Comparison of ENCODE assay signal across 29 cellular contexts in genomic region chr3:118151164-118151563, GRCh38.
"Had no signal": no experiment of that assay in that cellular context is flagged by ENCODE, and none has a peak within 500 bp of the region (broad histone marks: within the 10 kb centered on the region; RNA-seq: fewer than 3 reads in every experiment).

No MANE protein-coding gene starts in this region.

- DNase-seq: effector memory CD8-positive, alpha-beta T cell; erythroblast; esophagus squamous epithelium; foreskin melanocyte; glutamatergic neuron; heart right ventricle; hippocampal formation; left cardiac atrium; left lung; mesenchymal stem cell; mucosa of descending colon; naive B cell; stimulated activated CD4-positive, alpha-beta T cell treated with anti-CD3 and anti-CD28 coated beads, Interleukin-12 subunit alpha, Interleukin-12 subunit beta, amount 100 ng/mL, for 4 hours; stimulated activated CD4-positive, alpha-beta T cell treated with anti-CD3 and anti-CD28 coated beads, Interleukin-1b, Interleukin-23, amount 100 ng/mL, for 48 hours; stimulated activated CD4-positive, alpha-beta T cell treated with anti-CD3 and anti-CD28 coated beads, Interleukin-4, amount 100 ng/mL, for 1 hour; stimulated activated CD8-positive, alpha-beta memory T cell treated with anti-CD3 and anti-CD28 coated beads, Interleukin-4, amount 100 ng/mL, for 48 hours; stimulated activated naive CD4-positive, alpha-beta T cell; stimulated activated naive CD8-positive, alpha-beta T cell treated with anti-CD3 and anti-CD28 coated beads, Interleukin-15, amount 100 ng/mL, for 72 hours; transverse colon; upper lobe of right lung; uterus had no signal

- ATAC-seq: effector memory CD8-positive, alpha-beta T cell; heart right ventricle; left cardiac atrium; left lung; mucosa of descending colon; sciatic nerve; stimulated activated naive CD8-positive, alpha-beta T cell treated with anti-CD3 and anti-CD28 coated beads, Interleukin-15, amount 100 ng/mL, for 72 hours; upper lobe of right lung had no signal

- H3K4me3 Mint-ChIP-seq: effector memory CD8-positive, alpha-beta T cell; mesothelial cell of epicardium; naive B cell; nephron; neural progenitor cell; stimulated activated naive CD8-positive, alpha-beta T cell treated with anti-CD3 and anti-CD28 coated beads, Interleukin-15, amount 100 ng/mL, for 72 hours had no signal

- H3K27me3 Mint-ChIP-seq: effector memory CD8-positive, alpha-beta T cell; naive B cell; progenitor cell of endocrine pancreas; stimulated activated naive CD8-positive, alpha-beta T cell treated with anti-CD3 and anti-CD28 coated beads, Interleukin-15, amount 100 ng/mL, for 72 hours had no signal

- H3K9me3 ChIP-seq: upper lobe of right lung, uterus had no signal

- H3K4me1 Mint-ChIP-seq: mesothelial cell of epicardium; naive B cell; nephron; neural progenitor cell; stimulated activated naive CD8-positive, alpha-beta T cell treated with anti-CD3 and anti-CD28 coated beads, Interleukin-15, amount 100 ng/mL, for 72 hours had no signal

- H3K4me1 ChIP-seq: esophagus squamous epithelium, heart right ventricle, left lung, neural progenitor cell, parathyroid adenoma, suprapubic skin, transverse colon, upper lobe of right lung, uterus had no signal

- H3K27ac ChIP-seq: esophagus squamous epithelium, heart right ventricle, left lung, neural progenitor cell, parathyroid adenoma, suprapubic skin, transverse colon, upper lobe of right lung, uterus had no signal

- H3K27ac Mint-ChIP-seq: effector memory CD8-positive, alpha-beta T cell; mesothelial cell of epicardium; naive B cell; nephron; neural progenitor cell; progenitor cell of endocrine pancreas; stimulated activated naive CD8-positive, alpha-beta T cell treated with anti-CD3 and anti-CD28 coated beads, Interleukin-15, amount 100 ng/mL, for 72 hours had no signal

- H3K36me3 ChIP-seq: esophagus squamous epithelium, heart right ventricle, left lung, neural progenitor cell, suprapubic skin, transverse colon, upper lobe of right lung, uterus had no signal

- H3K27me3 ChIP-seq: esophagus squamous epithelium, heart right ventricle, left lung, neural progenitor cell, suprapubic skin, transverse colon, upper lobe of right lung, uterus had no signal

- H3K36me3 Mint-ChIP-seq: mesothelial cell of epicardium, naive B cell, neural progenitor cell had no signal

- H3K4me3 ChIP-seq: esophagus squamous epithelium, heart right ventricle, left lung, mucosa of descending colon, neural progenitor cell, smooth muscle cell, suprapubic skin, transverse colon, upper lobe of right lung, uterus had no signal
